ENCODE assay signal across 35 cellular contexts in genomic region chr15:58047149-58047548, GRCh38. TPM values are rescaled to one million over a fixed set of nuclear protein-coding genes. Genes with fewer than 3 reads are reported as not detected.
"Had no signal": no experiment of that assay in that cellular context is flagged by ENCODE, and none has a peak within 500 bp of the region (broad histone marks: within the 10 kb centered on the region; RNA-seq: fewer than 3 reads in every experiment).

No MANE protein-coding gene starts in this region.

- ATAC-seq: activated CD8-positive, alpha-beta T cell treated with anti-CD3 and anti-CD28 coated beads, Interleukin-2, amount 10 ng/mL, durations not matched to agents 7 days and 5 days; activated naive CD4-positive, alpha-beta T cell treated with anti-CD3 and anti-CD28 coated beads, Interleukin-2, amount 50 U/mL, for 72 hours; activated T-cell treated with anti-CD3 and anti-CD28 coated beads, Interleukin-2, amount 50 U/mL, for 4 hours; activated T-cell treated with anti-CD3 and anti-CD28 coated beads, Interleukin-2, amount 50 U/mL, for 72 hours; activated T-helper 17 cell treated with anti-CD3 and anti-CD28 coated beads, Interleukin-2, amount 50 U/mL, for 72 hours had no signal

- H3K27me3 ChIP-seq: adrenal gland, ascending aorta, cardiac muscle cell had no signal

- DNase-seq: activated B cell treated with CpG ODN at 0.5 μM for 24 hours; activated CD4-positive, alpha-beta memory T cell treated with anti-CD3 and anti-CD28 coated beads, Interleukin-2, amount 10 ng/mL, durations not matched to agents 7 days and 5 days; activated CD4-positive, alpha-beta T cell treated with anti-CD3 and anti-CD28 coated beads for 48 hours; activated CD4-positive, alpha-beta T cell treated with anti-CD3 and anti-CD28 coated beads, Interleukin-2, amount 10 ng/mL, durations not matched to agents 7 days and 5 days; activated CD4-positive, alpha-beta T cell treated with anti-CD3 and anti-CD28 coated beads, Interleukin-2, amount 50 U/mL, for 48 hours; activated CD4-positive, CD25-positive, alpha-beta regulatory T cell treated with anti-CD3 and anti-CD28 coated beads, Interleukin-2, amount 50 U/mL, for 72 hours; activated CD8-positive, alpha-beta memory T cell treated with anti-CD3 and anti-CD28 coated beads, Interleukin-2, amount 50 U/mL, for 4 hours; activated CD8-positive, alpha-beta T cell treated with anti-CD3 and anti-CD28 coated beads, Interleukin-2, amount 10 ng/mL, durations not matched to agents 7 days and 5 days; activated effector memory CD4-positive, alpha-beta T cell treated with anti-CD3 and anti-CD28 coated beads, Interleukin-2, amount 50 U/mL, for 16 hours; activated gamma-delta T cell treated with Interleukin-2 at 50 U/mL for 16 hours; activated naive CD4-positive, alpha-beta T cell; activated naive CD4-positive, alpha-beta T cell treated with anti-CD3 and anti-CD28 coated beads for 36 hours; activated naive CD4-positive, alpha-beta T cell treated with anti-CD3 and anti-CD28 coated beads, Interleukin-2, amount 50 U/mL, for 16 hours; activated naive CD8-positive, alpha-beta T cell treated with anti-CD3 and anti-CD28 coated beads for 36 hours; activated T-cell treated with anti-CD3 and anti-CD28 coated beads for 4 hours; activated T-cell treated with anti-CD3 and anti-CD28 coated beads, Interleukin-2, amount 50 U/mL, for 1 hour; activated T-cell treated with anti-CD3 and anti-CD28 coated beads, Interleukin-2, amount 50 U/mL, for 4 hours; activated T-cell treated with anti-CD3 and anti-CD28 coated beads, Interleukin-2, amount 50 U/mL, for 72 hours; adrenal gland; amygdala; anterior cingulate cortex; caudate nucleus; cerebellar nuclear complex; T-helper 1 cell; T-helper 2 cell; T-helper 9 cell had no signal

- H3K9me3 ChIP-seq: adrenal gland, ascending aorta had no signal

- FAIRE-seq: bronchial epithelial cell, TTC549 had no signal

- H3K4me1 ChIP-seq: adrenal gland, ascending aorta had no signal

- H3K4me3 ChIP-seq: adrenal gland, ascending aorta, cardiac muscle cell had no signal

- H3K36me3 ChIP-seq: adrenal gland, ascending aorta, cardiac muscle cell had no signal

- H3K27ac ChIP-seq: adrenal gland, ascending aorta, cardiac muscle cell, VCaP had no signal

RNA-seq across cellular contexts. Expression of gene ALDH1A2, which starts 18.4 kb away (rescaled TPM):
- total RNA-seq: activated B cell treated with CpG ODN at 0.5 μM for 24 hours; activated CD4-positive, alpha-beta T cell treated with anti-CD3 and anti-CD28 coated beads, Interleukin-2, amount 10 ng/mL, durations not matched to agents 7 days and 5 days; activated CD8-positive, alpha-beta T cell treated with anti-CD3 and anti-CD28 coated beads, Interleukin-2, amount 10 ng/mL, durations not matched to agents 7 days and 5 days; activated naive CD4-positive, alpha-beta T cell treated with anti-CD3 and anti-CD28 coated beads for 36 hours; activated naive CD4-positive, alpha-beta T cell treated with anti-CD3 and anti-CD28 coated beads, Interleukin-2, amount 50 U/mL, for 72 hours; activated T-helper 1 cell treated with anti-CD3 and anti-CD28 coated beads, Interleukin-12 subunit alpha, Interleukin-12 subunit beta, Interleukin-2, Interleukin-4 antibody, amounts not matched to agents 30 ng/mL and 10 ng/mL and 1 ng/mL, durations not matched to agents 14 hours and 24 hours and 36 hours; chondrocyte had no signal
